In genomic region chr14:58362798-58363412, GRCh38 we compare ENCODE assay signal across 8 cellular contexts. TPM values are rescaled to one million over a fixed set of nuclear protein-coding genes. Genes with fewer than 3 reads are reported as not detected.
DNase-seq lines count a peak whose midpoint lies in the region; ATAC-seq, FAIRE-seq and TF ChIP-seq lines count a peak whose summit lies in the region.

No MANE protein-coding gene starts in this region.

- no TSS peak for BruUV-seq in Panc1 (replicated peaks; lab: Mats Ljungman, UMichigan)

- no peak overlapping the region for H3K27ac ChIP-seq in Panc1 (ENCODE audit: low read length)
- H3K27ac ChIP-seq in upper lobe of right lung: no peak overlapping the region
- no peak overlapping the region for H3K27ac ChIP-seq in gastroesophageal sphincter

- H3K4me3 ChIP-seq in Panc1 (ENCODE audit: low read depth in 2 of 2, low read length in 2 of 2): no peak overlapping the region
- no peak overlapping the region for H3K4me3 ChIP-seq in fibroblast of villous mesenchyme (ENCODE audit: low read depth, low read length)
- H3K4me3 ChIP-seq in upper lobe of right lung: no peak overlapping the region
- H3K4me3 ChIP-seq in gastroesophageal sphincter: no peak overlapping the region

- TF ChIP-seq EP300 in gastroesophageal sphincter (IDR thresholded peaks at IDR 0.05): no peak

- no peaks in the 10 kb centered on the region for H3K27me3 ChIP-seq in Panc1 (ENCODE audit: control insufficient read depth, insufficient read depth, low read length)
- no peaks in the 10 kb centered on the region for H3K27me3 ChIP-seq in upper lobe of right lung
- no peaks in the 10 kb centered on the region for H3K27me3 ChIP-seq in gastroesophageal sphincter

- WGBS in gastroesophageal sphincter (ENCODE audit: low coverage in 1 of 2), 2 donors: 85% methylated on average over 3 of the region's 3 CpGs; no CpG with 5 or more reads in 1 of the 2 donors

- peaks cover 20% of the 10 kb centered on the region for H3K36me3 ChIP-seq in Panc1 (ENCODE audit: control insufficient read depth, insufficient read depth, low read length)
- H3K36me3 ChIP-seq in upper lobe of right lung: peaks cover 95% of the 10 kb centered on the region
- peaks cover 6 to 83% of the 10 kb centered on the region in 2 donors for H3K36me3 ChIP-seq in gastroesophageal sphincter

- H3K4me1 ChIP-seq in Panc1 (ENCODE audit: control insufficient read depth, insufficient read depth, low read length) (no peaks in the 10 kb centered on the region), upper lobe of right lung (no peaks in the 10 kb centered on the region), gastroesophageal sphincter (no peaks in the 10 kb centered on the region)

- peak; percentile 75; the same call in 1 of the 2 replicates for ATAC-seq in Panc1
- ATAC-seq in upper lobe of right lung: peak; percentile 67
- ATAC-seq in gastroesophageal sphincter: no peak
- no peak for ATAC-seq in HG02973 (IDR thresholded peaks at IDR 0.05; ENCODE audit: unreplicated experiment)
- ATAC-seq in HG02763 (IDR thresholded peaks at IDR 0.05; ENCODE audit: unreplicated experiment): no peak

- POLR2A ChIA-PET in Panc1 (lab: Charles Lee): no interaction called here

- H3K9me3 ChIP-seq in Panc1 (ENCODE audit: control insufficient read depth, insufficient read depth, low read depth, low read length) (no peaks in the 10 kb centered on the region), upper lobe of right lung (no peaks in the 10 kb centered on the region), gastroesophageal sphincter (no peaks in the 10 kb centered on the region)

- TF ChIP-seq POLR2A in gastroesophageal sphincter (IDR thresholded peaks at IDR 0.05): no peak

- intact Hi-C loops in Panc1 (cut with micrococcal nuclease; ENCODE audit: unreplicated experiment) (no loop called here), upper lobe of right lung (cut with DNase I) (no loop called here)

- peak; percentile 98 for FAIRE-seq in HTR-8/SVneo (lab: Jason Lieb, UNC)

- TF ChIP-seq CTCF in Panc1 (IDR thresholded peaks at IDR 0.05): peak; percentile 45
- no peak for TF ChIP-seq CTCF in fibroblast of villous mesenchyme (IDR thresholded peaks at IDR 0.05; ENCODE audit: insufficient read depth, low read depth, low read length)
- peak; percentile 25 for TF ChIP-seq CTCF in upper lobe of right lung (IDR thresholded peaks at IDR 0.05)
- TF ChIP-seq CTCF in gastroesophageal sphincter (IDR thresholded peaks at IDR 0.05): peak in 2 of 4 experiments; percentile 14 to 37

- DNase-seq in DMS53 (lab: John Stamatoyannopoulos, UW) (peak; percentile 59), HTR-8/SVneo (ENCODE audit: insufficient read length, low spot score) (peak; percentile 74), Panc1 (ENCODE audit: low read depth, low spot score) (peak; percentile 20), fibroblast of villous mesenchyme (ENCODE audit: low read depth) (peak; percentile 16), upper lobe of right lung (no peak)

- CTCF ChIA-PET in Panc1 (lab: Charles Lee): no interaction called here

- in situ Hi-C loops in Panc1 (cut with HindIII; ENCODE audit: low pct_unique_long_range_greater_than_20kb, low sequenced_read_pairs): no loop called here

RNA-seq across cellular contexts. Expression of gene TOMM20L, which starts 32.8 kb away (rescaled TPM):
- not detected for total RNA-seq in Panc1 (2021; ENCODE audit: unreplicated experiment)
- polyA plus RNA-seq in Panc1 (2012; ENCODE audit: insufficient read length): not detected
- not detected in 2 replicates for total RNA-seq in fibroblast of villous mesenchyme
- total RNA-seq in upper lobe of right lung: not detected
- total RNA-seq in gastroesophageal sphincter: not detected

Comparison
In these comparisons a context has a peak if more than half of its experiments do, and no peak if none do; other contexts are left out.
1. ATAC-seq: peak in Panc1 (single experiment) and upper lobe of right lung (single experiment); none in gastroesophageal sphincter (single experiment), HG02973 (single experiment) and HG02763 (single experiment).